Comparison of ENCODE assay signal across 13 cellular contexts in the genomic region with DNA sequence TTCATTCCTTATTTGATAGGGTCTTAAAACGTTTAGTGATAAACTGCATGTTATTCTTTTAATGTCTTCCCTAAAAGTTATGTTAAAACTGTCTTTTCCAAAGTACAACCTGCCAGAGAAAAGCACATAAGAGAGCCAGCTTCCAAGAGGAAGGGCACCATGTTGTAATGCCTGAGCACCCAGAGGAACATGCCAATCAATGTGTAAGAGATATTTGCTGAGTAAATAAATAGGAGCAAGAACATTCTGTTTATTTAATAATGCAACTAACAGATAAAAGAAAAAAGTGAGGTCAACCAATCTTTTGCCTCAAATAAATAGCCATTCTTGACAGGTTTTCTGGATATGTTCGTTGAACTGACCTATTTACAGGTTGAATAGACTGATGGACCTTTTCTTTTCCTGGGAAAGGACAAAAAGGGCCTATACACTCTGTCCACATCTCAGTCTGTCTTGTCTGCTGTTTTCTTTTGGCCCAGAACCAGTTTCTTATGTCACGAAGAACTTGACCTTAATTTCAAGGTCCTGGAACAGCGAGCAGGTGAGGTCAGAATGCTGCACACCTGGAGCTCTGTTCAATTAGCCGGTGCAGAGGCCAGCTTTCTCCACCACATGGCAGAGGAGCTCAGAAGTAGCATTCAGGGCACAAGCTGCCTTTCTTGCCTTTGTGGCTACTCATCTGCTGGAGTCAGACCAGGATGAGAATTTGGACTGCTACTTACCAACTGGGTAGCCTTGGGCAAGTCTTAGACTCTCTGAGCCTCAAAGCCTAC.
"Had no signal": no experiment of that assay in that cellular context is flagged by ENCODE, and none has a peak within 500 bp of the region (broad histone marks: within the 10 kb centered on the region; RNA-seq: fewer than 3 reads in every experiment).

No MANE protein-coding gene starts in this region.

- H3K27ac ChIP-seq: coronary artery, foreskin keratinocyte, psoas muscle, sigmoid colon, skin epidermis had no signal

- H3K4me3 ChIP-seq: coronary artery, psoas muscle, sigmoid colon, skin epidermis had no signal

- H3K9me3 ChIP-seq: psoas muscle, sigmoid colon had no signal

- H3K36me3 ChIP-seq: sigmoid colon had no signal

- ATAC-seq: foreskin keratinocyte; left cardiac atrium; naive thymus-derived CD4-positive, alpha-beta T cell; psoas muscle had no signal

- H3K27me3 ChIP-seq: foreskin keratinocyte, sigmoid colon had no signal

- H3K4me1 ChIP-seq: foreskin keratinocyte, psoas muscle, sigmoid colon had no signal

- DNase-seq: effector CD4-positive, alpha-beta T cell; foreskin keratinocyte; immature natural killer cell; kidney; left cardiac atrium; mammary epithelial cell; naive thymus-derived CD4-positive, alpha-beta T cell; psoas muscle; sigmoid colon; stimulated activated CD4-positive, alpha-beta T cell treated with anti-CD3 and anti-CD28 coated beads, Interleukin-2, amount 100 ng/mL, for 48 hours; stimulated activated naive CD4-positive, alpha-beta T cell treated with Interleukin-2 at 50 U/mL for 16 hours had no signal
